Comparison of ENCODE assay signal across 8 cellular contexts in the genomic region with DNA sequence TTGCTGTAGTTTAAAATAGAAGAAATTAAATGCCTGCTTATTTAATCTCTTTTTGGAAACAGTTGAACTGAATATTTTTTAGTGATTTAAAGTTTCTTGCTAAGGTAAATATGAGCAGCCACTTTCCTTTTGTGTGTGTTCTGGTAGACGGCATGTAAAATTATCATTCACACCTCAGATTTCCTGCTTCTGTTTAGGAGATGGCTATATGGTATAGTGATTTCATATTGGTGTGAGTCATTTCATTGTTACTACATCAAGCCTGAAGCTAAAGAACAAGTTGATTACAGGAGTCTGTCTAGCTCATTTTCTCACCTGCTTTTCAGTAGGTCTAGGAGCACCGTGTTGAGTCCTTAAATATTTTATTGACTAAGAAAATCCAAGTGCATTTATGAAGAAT. TPM values are rescaled to one million over a fixed set of nuclear protein-coding genes. Genes with fewer than 3 reads are reported as not detected.
DNase-seq lines count a peak whose midpoint lies in the region; ATAC-seq, FAIRE-seq and TF ChIP-seq lines count a peak whose summit lies in the region.
"Had no signal": no experiment of that assay in that cellular context is flagged by ENCODE, and none has a peak within 500 bp of the region (broad histone marks: within the 10 kb centered on the region; RNA-seq: fewer than 3 reads in every experiment).

No MANE protein-coding gene starts in this region.

- CTCF ChIA-PET in K562 (lab: Yijun Ruan, JAX; ENCODE audit: low intra/inter-chr PET ratio), result interaction anchor here (0.7 kb wide), 1 partner anchor 228 kb away, joined by 4 read pairs; no protein-coding TSS in a partner anchor
- CTCF ChIA-PET in Calu3 (lab: Charles Lee), result no interaction called here

- H3K36me3 Mint-ChIP-seq in Calu3 (ENCODE audit: insufficient read depth, unreplicated experiment), result peaks cover 22% of the 10 kb centered on the region

- H3K4me1 ChIP-seq in K562 (replicated peaks in 1 of 2; ENCODE audit: control insufficient read depth in 2 of 2, insufficient read depth in 2 of 2, low read length in 2 of 2), result peaks cover 14 to 18% of the 10 kb centered on the region in 2 experiments; a peak in 4 of 5 replicates
- H3K4me1 ChIP-seq in parathyroid adenoma, result no peaks in the 10 kb centered on the region

- intact Hi-C loops in K562 (cut with micrococcal nuclease) (no loop called here), Calu3 (cut with micrococcal nuclease; ENCODE audit: unreplicated experiment) (loop anchor here (5.0 kb wide), 1 partner anchor 81 kb away; no protein-coding TSS in a partner anchor), posterior vena cava (cut with DNase I) (no loop called here)

- H3K36me3 ChIP-seq in K562 (ENCODE audit: control insufficient read depth, insufficient read depth, low read length) (no peaks in the 10 kb centered on the region), parathyroid adenoma (ENCODE audit: control insufficient read depth, insufficient read depth, low read length) (no peaks in the 10 kb centered on the region)

- no peak for FAIRE-seq in K562 (lab: Jason Lieb, UNC)

- no peak overlapping the region for H3K27ac Mint-ChIP-seq in Calu3 (ENCODE audit: unreplicated experiment)

- TF ChIP-seq CTCF in GM13976 (IDR thresholded peaks at IDR 0.05; ENCODE audit: borderline replicate concordance, control extremely low read depth, extremely low read depth, insufficient read depth, missing control alignments) (no peak), K562 (IDR thresholded peaks at IDR 0.05 in 2 of 3, conservative IDR thresholded peaks at IDR 0.05 in 1 of 3; ENCODE audit: insufficient read depth in 2 of 3, low read depth in 1 of 3, low read length in 3 of 3) (no peak), parathyroid adenoma (IDR thresholded peaks at IDR 0.05) (no peak), Calu3 (IDR thresholded peaks at IDR 0.05; ENCODE audit: unreplicated experiment) (no peak)

- BruUV-seq in K562 (replicated peaks; lab: Mats Ljungman, UMichigan) (TSS peak; percentile 25), Calu3 (replicated peaks; lab: Mats Ljungman, UMichigan) (no TSS peak)

- H3K27ac ChIP-seq in K562 (ENCODE audit: extremely low read depth, low read depth, low read length) (peak overlapping the region; percentile 24; the same call in 1 of the 3 replicates), parathyroid adenoma (no peak overlapping the region)
- H3K27ac ChIP-seq: HL-60 had no signal

- H3K27me3 ChIP-seq in K562 (ENCODE audit: control insufficient read depth in 2 of 2, insufficient read depth in 2 of 2, low read length in 2 of 2) (no peaks in the 10 kb centered on the region), parathyroid adenoma (ENCODE audit: control insufficient read depth, insufficient read depth, low read length) (no peaks in the 10 kb centered on the region)

- H2AFZ ChIP-seq in K562 (ENCODE audit: low read depth, low read length), result no peak overlapping the region
- H2AFZ ChIP-seq in parathyroid adenoma, result no peak overlapping the region

- POLR2A ChIA-PET in K562 (lab: Yijun Ruan, JAX), result interaction anchor here (0.9 to 1.2 kb wide), 2 partner anchors 9 to 28 kb away, joined by 3 read pairs; no protein-coding TSS in a partner anchor

- WGBS in K562 (ENCODE audit: insufficient coverage, low coverage, missing lambda C conversion rate), result 13% methylated on average over 2 of the region's 2 CpGs

- H3K79me2 ChIP-seq in K562 (ENCODE audit: control insufficient read depth, insufficient read depth, low read length), result peaks cover 69% of the 10 kb centered on the region
- peaks cover 9% of the 10 kb centered on the region for H3K79me2 ChIP-seq in parathyroid adenoma

- TF ChIP-seq POLR2A in K562 (conservative IDR thresholded peaks at IDR 0.05), result no peak

- TF ChIP-seq RAD21 in K562 (CRISPR knock-in tag; conservative IDR thresholded peaks at IDR 0.05 in 1 of 2, IDR thresholded peaks at IDR 0.05 in 1 of 2), result no peak

- no peaks in the 10 kb centered on the region for H3K9me3 ChIP-seq in K562 (replicated peaks; ENCODE audit: control insufficient read depth, insufficient read depth, low read depth, low read length)
- no peaks in the 10 kb centered on the region for H3K9me3 ChIP-seq in parathyroid adenoma (ENCODE audit: control insufficient read depth, low read length)

- ATAC-seq in K562 (no peak), HG03135 (IDR thresholded peaks at IDR 0.05; ENCODE audit: unreplicated experiment) (no peak)

- no peak overlapping the region; the same call in 1 of the 2 replicates for H3K4me2 ChIP-seq in K562 (ENCODE audit: insufficient read depth, low read length)
- H3K4me2 ChIP-seq in parathyroid adenoma (ENCODE audit: low read length), result peak overlapping the region; percentile 15

- in situ Hi-C loops in GM13976 (cut with MboI; ENCODE audit: low sequenced_read_pairs, unreplicated experiment), result no loop called here
- in situ Hi-C loops in K562 (cut with MboI), result no loop called here

- H4K20me1 ChIP-seq in K562 (replicated peaks; ENCODE audit: control insufficient read depth, insufficient read depth, low read length), result no peaks in the 10 kb centered on the region; the same call in 1 of the 2 replicates

- TF ChIP-seq EP300 in K562 (IDR thresholded peaks at IDR 0.05; ENCODE audit: low read length), result no peak

- peak; percentile 57 for DNase-seq in GM13976 (ENCODE audit: low spot score)
- DNase-seq in LoVo (ENCODE audit: low spot score), result peak; percentile 6
- DNase-seq in K562 (ENCODE audit: extremely low read depth in 1 of 4, low spot score in 3 of 4), result no peak
- no peak for DNase-seq in Calu3
- no peak for DNase-seq in posterior vena cava (ENCODE audit: low spot score)

- H3K9me3 Mint-ChIP-seq in Calu3 (ENCODE audit: low read depth, unreplicated experiment), result no peaks in the 10 kb centered on the region

- no peak overlapping the region for H3K4me3 Mint-ChIP-seq in Calu3 (ENCODE audit: low read depth, unreplicated experiment)

- H3K9ac ChIP-seq in K562 (ENCODE audit: insufficient read depth in 1 of 2, low read depth in 2 of 2, low read length in 2 of 2) (0 out of 4 replicates have a peak overlapping the region, but pooled peaks of 1 of the 2 experiments have one; percentile 24), parathyroid adenoma (no peak overlapping the region)

- no peaks in the 10 kb centered on the region for H3K4me1 Mint-ChIP-seq in Calu3 (ENCODE audit: low read depth, unreplicated experiment)

- H3K4me3 ChIP-seq in K562, result no peak overlapping the region
- no peak overlapping the region for H3K4me3 ChIP-seq in parathyroid adenoma (ENCODE audit: low read depth, low read length)

- H3K27me3 Mint-ChIP-seq in Calu3 (ENCODE audit: unreplicated experiment), result no peaks in the 10 kb centered on the region

- no peaks in the 10 kb centered on the region for H3K9me1 ChIP-seq in K562 (ENCODE audit: control insufficient read depth, insufficient read depth, low read length)

RNA-seq across cellular contexts. Expression of a gene that starts 2.2 kb away (rescaled TPM):
- 161 and 276 TPM in 2 replicates for total RNA-seq in K562 (2011; cell fraction: chromatin; rRNA removed; ENCODE audit: low replicate concordance)
- 65.2 and 96.1 TPM in 2 replicates for total RNA-seq in K562 (2011; cell fraction: nucleolus; rRNA removed)
- 143 and 236 TPM in 2 replicates for total RNA-seq in K562 (2011; cell fraction: nucleoplasm; rRNA removed)
- 39.0 and 40.6 TPM in 2 replicates for total RNA-seq in K562 (2014; rRNA removed)
- total RNA-seq in K562 (2014; rRNA removed; fragmentation: Illumina TruSeq; extraction: Trizol), result 26.6 and 33.1 TPM in 2 replicates
- 32.6 and 33.7 TPM in 2 replicates for total RNA-seq in K562 (2015; rRNA removed; fragmentation: Illumina TruSeq; extraction: Trizol)
- total RNA-seq in K562 (2021), result 28.6 and 29.2 TPM in 2 replicates
- polyA plus RNA-seq in K562 (2011; rRNA removed), result 75.3 and 78.4 TPM in 2 replicates
- 32.3 and 52.2 TPM in 2 replicates for polyA plus RNA-seq in K562 (2011; cell fraction: cytosol; rRNA removed)
- 110 and 115 TPM in 2 replicates for polyA plus RNA-seq in K562 (2011; cell fraction: nucleus; rRNA removed)
- 16.3 and 17.8 TPM in 2 replicates for polyA plus RNA-seq in K562 (2012)
- 55.1 and 56.8 TPM in 2 replicates for polyA plus RNA-seq in K562 (2014; fragmentation: Illumina TruSeq; extraction: Trizol)
- 1 to 10 TPM; 4.6 to 5.4 TPM for polyA plus RNA-seq in K562 (2014; fragmentation: Nextera tagmentation; extraction: Ambion mirVana)
- polyA plus RNA-seq in K562 (2014; rRNA removed), result 30.3 and 112 TPM in 2 replicates
- polyA minus RNA-seq in K562 (2011; rRNA and poly(A)+ RNA removed), result 132 and 162 TPM in 2 replicates
- 27.7 and 35.1 TPM in 2 replicates for polyA minus RNA-seq in K562 (2011; cell fraction: cytosol; rRNA and poly(A)+ RNA removed)
- polyA minus RNA-seq in K562 (2011; cell fraction: nucleus; rRNA and poly(A)+ RNA removed), result 33.9 and 66.8 TPM in 2 replicates
- total RNA-seq in Calu3 (2022), result 39.4 and 44.6 TPM in 2 replicates
- 10 to 100 TPM; 58.7 to 67.5 TPM for total RNA-seq in posterior vena cava

RNA-seq across cellular contexts. Expression of a gene that starts 43.6 kb away (rescaled TPM):
- 9.2 and 23.4 TPM in 2 replicates for total RNA-seq in K562 (2011; cell fraction: chromatin; rRNA removed; ENCODE audit: low replicate concordance)
- total RNA-seq in K562 (2011; cell fraction: nucleolus; rRNA removed), result 6.2 and 7.2 TPM in 2 replicates
- total RNA-seq in K562 (2011; cell fraction: nucleoplasm; rRNA removed), result 13.4 and 20.8 TPM in 2 replicates
- 105 and 106 TPM in 2 replicates for total RNA-seq in K562 (2014; rRNA removed)
- 82.1 and 94.8 TPM in 2 replicates for total RNA-seq in K562 (2014; rRNA removed; fragmentation: Illumina TruSeq; extraction: Trizol)
- 67.5 and 77.6 TPM in 2 replicates for total RNA-seq in K562 (2015; rRNA removed; fragmentation: Illumina TruSeq; extraction: Trizol)
- total RNA-seq in K562 (2021), result 76.3 and 83.8 TPM in 2 replicates
- polyA plus RNA-seq in K562 (2011; rRNA removed), result 53.4 and 64.9 TPM in 2 replicates
- polyA plus RNA-seq in K562 (2011; cell fraction: cytosol; rRNA removed), result 11.2 and 17.6 TPM in 2 replicates
- polyA plus RNA-seq in K562 (2011; cell fraction: nucleus; rRNA removed), result 8.3 and 15.6 TPM in 2 replicates
- 47.8 and 58.7 TPM in 2 replicates for polyA plus RNA-seq in K562 (2012)
- polyA plus RNA-seq in K562 (2014; fragmentation: Illumina TruSeq; extraction: Trizol), result 72.1 and 87.6 TPM in 2 replicates
- polyA plus RNA-seq in K562 (2014; fragmentation: Nextera tagmentation; extraction: Ambion mirVana), result 10 to 100 TPM; 35.7 to 47.5 TPM
- polyA plus RNA-seq in K562 (2014; rRNA removed), result 47.2 and 48.9 TPM in 2 replicates
- polyA minus RNA-seq in K562 (2011; rRNA and poly(A)+ RNA removed), result 80.8 and 120 TPM in 2 replicates
- polyA minus RNA-seq in K562 (2011; cell fraction: cytosol; rRNA and poly(A)+ RNA removed), result 29.3 and 41.4 TPM in 2 replicates
- 5.9 and 10.3 TPM in 2 replicates for polyA minus RNA-seq in K562 (2011; cell fraction: nucleus; rRNA and poly(A)+ RNA removed)
- 37.4 and 37.6 TPM in 2 replicates for total RNA-seq in Calu3 (2022)
- 10 to 100 TPM; 56.2 to 75.1 TPM for total RNA-seq in posterior vena cava

RNA-seq across cellular contexts. Expression of a gene that starts 56.5 kb away (rescaled TPM):
- 71.3 and 88.5 TPM in 2 replicates for total RNA-seq in K562 (2011; cell fraction: chromatin; rRNA removed; ENCODE audit: low replicate concordance)
- total RNA-seq in K562 (2011; cell fraction: nucleolus; rRNA removed), result 44.5 and 49.2 TPM in 2 replicates
- total RNA-seq in K562 (2011; cell fraction: nucleoplasm; rRNA removed), result 48.2 and 50.5 TPM in 2 replicates
- total RNA-seq in K562 (2014; rRNA removed), result 12.8 and 17.5 TPM in 2 replicates
- total RNA-seq in K562 (2014; rRNA removed; fragmentation: Illumina TruSeq; extraction: Trizol), result 7.9 and 8.7 TPM in 2 replicates
- 9.3 and 10.0 TPM in 2 replicates for total RNA-seq in K562 (2015; rRNA removed; fragmentation: Illumina TruSeq; extraction: Trizol)
- total RNA-seq in K562 (2021), result 24.0 and 24.4 TPM in 2 replicates
- polyA plus RNA-seq in K562 (2011; rRNA removed), result 13.4 and 20.8 TPM in 2 replicates
- 12.4 and 14.0 TPM in 2 replicates for polyA plus RNA-seq in K562 (2011; cell fraction: cytosol; rRNA removed)
- 29.7 and 37.4 TPM in 2 replicates for polyA plus RNA-seq in K562 (2011; cell fraction: nucleus; rRNA removed)
- polyA plus RNA-seq in K562 (2012), result 12.3 and 12.8 TPM in 2 replicates
- 13.4 and 14.2 TPM in 2 replicates for polyA plus RNA-seq in K562 (2014; fragmentation: Illumina TruSeq; extraction: Trizol)
- polyA plus RNA-seq in K562 (2014; fragmentation: Nextera tagmentation; extraction: Ambion mirVana), result 1 to 10 TPM; 8.4 to 9.3 TPM
- 11.8 and 11.9 TPM in 2 replicates for polyA plus RNA-seq in K562 (2014; rRNA removed)
- 21.3 and 23.2 TPM in 2 replicates for polyA minus RNA-seq in K562 (2011; rRNA and poly(A)+ RNA removed)
- 15.6 and 20.1 TPM in 2 replicates for polyA minus RNA-seq in K562 (2011; cell fraction: cytosol; rRNA and poly(A)+ RNA removed)
- polyA minus RNA-seq in K562 (2011; cell fraction: nucleus; rRNA and poly(A)+ RNA removed), result 18.7 and 27.2 TPM in 2 replicates
- 22.9 and 32.2 TPM in 2 replicates for total RNA-seq in Calu3 (2022)
- 10 to 100 TPM; 22.6 to 31.2 TPM for total RNA-seq in posterior vena cava

Comparison
In these comparisons a context has a peak if more than half of its experiments do, and no peak if none do; other contexts are left out.
1. DNase-seq: peak in GM13976 (single experiment) and LoVo (single experiment); none in K562 (0 of 4), Calu3 (single experiment) and posterior vena cava (single experiment).